In genomic region chr2:24160761-24161160, GRCh38 we compare ENCODE assay signal across 1 cellular context.
A peak's percentile ranks its signal among the peaks of the same experiment; 100 is the strongest.
TF ChIP-seq lines count a peak whose summit lies in the region.

No MANE protein-coding gene starts in this region.

TF ChIP-seq in HepG2, 621 proteins besides CTCF, POLR2A, EP300 and RAD21:
- peak; percentile 96 for TF ChIP-seq ZNF205 (CRISPR knock-in tag; IDR thresholded peaks at IDR 0.05)
- TF ChIP-seq ZNF652 (CRISPR knock-in tag; IDR thresholded peaks at IDR 0.05; ENCODE audit: borderline replicate concordance, low read depth) = no peak
